In the genomic region with DNA sequence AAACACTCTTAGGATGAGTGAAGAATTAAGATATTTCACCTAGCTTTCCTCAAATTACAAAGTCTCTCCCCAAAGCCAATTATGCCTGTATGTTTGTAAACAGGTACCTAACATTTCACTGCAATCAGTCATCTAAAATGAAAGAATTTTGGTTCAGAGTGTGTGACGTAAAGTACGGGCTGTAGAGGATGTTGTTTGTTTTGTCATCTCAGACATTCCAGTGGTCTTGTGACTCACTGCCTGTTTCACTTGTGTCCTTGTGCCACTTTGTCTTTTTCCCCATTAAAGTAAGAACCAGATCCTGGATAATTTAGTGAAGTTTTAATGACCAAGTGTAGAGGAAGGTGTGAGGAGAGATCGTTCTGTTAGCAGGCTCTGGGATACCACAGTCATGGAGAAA, we compare ENCODE assay signal across 27 cellular contexts. TPM values are rescaled to one million over a fixed set of nuclear protein-coding genes. Genes with fewer than 3 reads are reported as not detected.
A peak's percentile ranks its signal among the peaks of the same experiment; 100 is the strongest.
DNase-seq lines count a peak whose midpoint lies in the region; ATAC-seq, FAIRE-seq and TF ChIP-seq lines count a peak whose summit lies in the region.
"Had no signal": no experiment of that assay in that cellular context is flagged by ENCODE, and none has a peak within 500 bp of the region (broad histone marks: within the 10 kb centered on the region; RNA-seq: fewer than 3 reads in every experiment).

No MANE protein-coding gene starts in this region.

- H3K9me3 ChIP-seq in breast epithelium (peaks cover 0 to 15% of the 10 kb centered on the region in 2 donors), PC-9 (ENCODE audit: insufficient read depth, low read depth) (no peaks in the 10 kb centered on the region), esophagus squamous epithelium (no peaks in the 10 kb centered on the region)
- H3K9me3 ChIP-seq: uterus had no signal

- no peak for ATAC-seq in GM18498 (IDR thresholded peaks at IDR 0.05; ENCODE audit: unreplicated experiment)
- ATAC-seq: esophagus mucosa, psoas muscle had no signal

- peak; percentile 25 for DNase-seq in MCF 10A (ENCODE audit: unreplicated experiment)
- no peak for DNase-seq in breast epithelium (ENCODE audit: low spot score in 2 of 2)
- peak in 1 of 2 experiments; percentile 66 for DNase-seq in PC-9
- DNase-seq in choroid plexus epithelial cell (ENCODE audit: low read depth), result peak; percentile 11
- DNase-seq in urothelium cell line (ENCODE audit: low spot score), result peak; percentile 57
- no peak for DNase-seq in esophagus squamous epithelium (lab: John Stamatoyannopoulos, UW)
- DNase-seq in GM19239 (ENCODE audit: insufficient read length, low spot score), result no peak
- DNase-seq: activated CD4-positive, alpha-beta T cell treated with anti-CD3 and anti-CD28 coated beads for 1 hour; CD4-positive, CD25-positive, alpha-beta regulatory T cell; central memory CD4-positive, alpha-beta T cell; glutamatergic neuron; NCI-H1436 treated with DMSO at 0.1 percent for 48 hours; NCI-H2171; NCI-H69; OCI-M1; psoas muscle; stimulated activated CD4-positive, alpha-beta T cell treated with anti-CD3 and anti-CD28 coated beads, Interleukin-4, amount 100 ng/mL, for 24 hours; T1000; uterus had no signal

- H3K27me3 ChIP-seq in breast epithelium (peaks cover 0 to 4% of the 10 kb centered on the region in 2 donors), PC-9 (ENCODE audit: insufficient read depth, low read depth) (peaks cover 18% of the 10 kb centered on the region), esophagus squamous epithelium (peaks cover 0 to 45% (median 0%) of the 10 kb centered on the region in 4 donors)
- H3K27me3 ChIP-seq: uterus had no signal

- H3K4me1 ChIP-seq in breast epithelium (no peaks in the 10 kb centered on the region), PC-9 (replicated peaks; ENCODE audit: insufficient read depth) (peaks cover 15% of the 10 kb centered on the region), esophagus squamous epithelium (peaks cover 0 to 4% (median 0%) of the 10 kb centered on the region in 3 donors)
- H3K4me1 ChIP-seq: psoas muscle, uterus had no signal

- H3K79me2 ChIP-seq in PC-9 (ENCODE audit: low read depth), result no peaks in the 10 kb centered on the region

- H3K36me3 ChIP-seq in breast epithelium (no peaks in the 10 kb centered on the region), PC-9 (ENCODE audit: low read depth) (no peaks in the 10 kb centered on the region), esophagus squamous epithelium (no peaks in the 10 kb centered on the region)
- H3K36me3 ChIP-seq: uterus had no signal

- WGBS in esophagus squamous epithelium, 2 donors, result 48 to 72% methylated on average over 3 of the region's 3 CpGs

- peaks cover 6% of the 10 kb centered on the region for H3K9me3 Mint-ChIP-seq in MCF 10A (ENCODE audit: unreplicated experiment)

- peaks cover 7% of the 10 kb centered on the region for H3K4me1 Mint-ChIP-seq in MCF 10A (ENCODE audit: insufficient read depth, unreplicated experiment)
- H3K4me1 Mint-ChIP-seq: CD4-positive, CD25-positive, alpha-beta regulatory T cell had no signal

- POLR2A ChIA-PET in MCF 10A (lab: Yijun Ruan, JAX) (no interaction called here), PC-9 (lab: Charles Lee; ENCODE audit: unreplicated experiment) (no interaction called here)

- no peak for TF ChIP-seq CTCF in MCF 10A (IDR thresholded peaks at IDR 0.05; ENCODE audit: unreplicated experiment)
- TF ChIP-seq CTCF in breast epithelium (IDR thresholded peaks at IDR 0.05), result no peak
- TF ChIP-seq CTCF in PC-9 (conservative IDR thresholded peaks at IDR 0.05), result no peak
- TF ChIP-seq CTCF in choroid plexus epithelial cell (conservative IDR thresholded peaks at IDR 0.05; ENCODE audit: low read depth, low read length), result no peak
- TF ChIP-seq CTCF in esophagus squamous epithelium (IDR thresholded peaks at IDR 0.05), result no peak

- H3K9me2 ChIP-seq in PC-9 (ENCODE audit: insufficient read depth), result no peaks in the 10 kb centered on the region

- no peaks in the 10 kb centered on the region for H4K20me1 ChIP-seq in PC-9 (ENCODE audit: insufficient read depth)

- no peak overlapping the region for H3K4me3 Mint-ChIP-seq in MCF 10A (ENCODE audit: unreplicated experiment)
- H3K4me3 Mint-ChIP-seq: CD4-positive, CD25-positive, alpha-beta regulatory T cell had no signal

- no peak overlapping the region for H2AFZ ChIP-seq in PC-9

- intact Hi-C loops in MCF 10A (cut with micrococcal nuclease), result no loop called here
- intact Hi-C loops in breast epithelium (cut with DNase I; ENCODE audit: low total_unique reads), result no loop called here
- intact Hi-C loops in PC-9 (cut with micrococcal nuclease; ENCODE audit: unreplicated experiment), result no loop called here
- intact Hi-C loops in esophagus squamous epithelium (cut with DNase I), result no loop called here

- H3K27ac Mint-ChIP-seq in MCF 10A (ENCODE audit: low read depth, unreplicated experiment), result no peak overlapping the region

- H3K4me3 ChIP-seq in breast epithelium (no peak overlapping the region), PC-9 (no peak overlapping the region), choroid plexus epithelial cell (ENCODE audit: low read depth, low read length) (no peak overlapping the region), esophagus squamous epithelium (no peak overlapping the region)
- H3K4me3 ChIP-seq: psoas muscle, SK-N-MC, uterus had no signal

- CTCF ChIA-PET in MCF 10A (lab: Yijun Ruan, JAX) (no interaction called here), PC-9 (lab: Charles Lee) (no interaction called here)

- BruUV-seq in MCF 10A (replicated peaks; lab: Mats Ljungman, UMichigan), result no TSS peak
- no TSS peak for BruUV-seq in PC-9 (replicated peaks; lab: Mats Ljungman, UMichigan)

- peak; percentile 32 for FAIRE-seq in urothelium cell line (lab: Jason Lieb, UNC)
- FAIRE-seq in GM19239 (lab: Jason Lieb, UNC), result no peak
- FAIRE-seq: GM18507, H1 had no signal

- H3K36me3 Mint-ChIP-seq in MCF 10A (ENCODE audit: insufficient read depth, unreplicated experiment), result no peaks in the 10 kb centered on the region
- H3K36me3 Mint-ChIP-seq: CD4-positive, CD25-positive, alpha-beta regulatory T cell had no signal

- TF ChIP-seq POLR2A in breast epithelium (IDR thresholded peaks at IDR 0.05) (no peak), esophagus squamous epithelium (IDR thresholded peaks at IDR 0.05) (no peak)

- H3F3A ChIP-seq in PC-9 (ENCODE audit: insufficient read depth, low read depth), result no peaks in the 10 kb centered on the region

- H3K27ac ChIP-seq in breast epithelium, result no peak overlapping the region
- no peak overlapping the region for H3K27ac ChIP-seq in PC-9
- no peak overlapping the region for H3K27ac ChIP-seq in esophagus squamous epithelium
- H3K27ac ChIP-seq: psoas muscle, SK-N-MC, uterus had no signal

- peak overlapping the region; percentile 34 for H3K4me2 ChIP-seq in PC-9

- peaks cover 23% of the 10 kb centered on the region for H3K27me3 Mint-ChIP-seq in MCF 10A (ENCODE audit: insufficient read depth, unreplicated experiment)

RNA-seq across cellular contexts. Expression of gene EID2, which starts 28.6 kb away (rescaled TPM):
- total RNA-seq in MCF 10A (2022) (8.5 and 10.4 TPM in 2 replicates), breast epithelium (10 to 100 TPM; 13.0 to 14.7 (median 13.4) TPM), PC-9 (2021) (14.6 TPM in 2 replicates), esophagus squamous epithelium (10 to 100 TPM in 1 of 4 donors, 1 to 10 TPM in 3; 6.0 to 10.5 (median 9.5) TPM)

RNA-seq across cellular contexts. Expression of gene LGALS13, which starts 33.7 kb away (rescaled TPM):
- total RNA-seq in MCF 10A (2022) (not detected in 2 replicates), breast epithelium (not detected), PC-9 (2021) (not detected in 2 replicates), esophagus squamous epithelium (not detected)
- total RNA-seq: A673; CD4-positive, CD25-positive, alpha-beta regulatory T cell; esophagus mucosa; H1; liver; mucosa of gallbladder; psoas muscle; uterus had no signal

RNA-seq across cellular contexts. Expression of gene EID2B, which starts 36.0 kb away (rescaled TPM):
- 2.0 and 3.3 TPM in 2 replicates for total RNA-seq in MCF 10A (2022)
- total RNA-seq in breast epithelium, result 1 to 10 TPM; 3.4 to 5.6 (median 4.3) TPM
- total RNA-seq in PC-9 (2021), result 2.3 and 3.4 TPM in 2 replicates
- 1 to 10 TPM in 1 of 4 donors, under 1 TPM in 2, not detected in 1; 0.48 to 3.6 (median 0.79) TPM for total RNA-seq in esophagus squamous epithelium

RNA-seq across cellular contexts. Expression of gene SELENOV, which starts 53.7 kb away (rescaled TPM):
- total RNA-seq in MCF 10A (2022), result not detected in 2 replicates
- not detected for total RNA-seq in breast epithelium
- 0.35 TPM in 1 of 2 replicates, not detected in the other for total RNA-seq in PC-9 (2021)
- total RNA-seq in esophagus squamous epithelium, result not detected
- total RNA-seq: A673; CD4-positive, CD25-positive, alpha-beta regulatory T cell; esophagus mucosa; liver; mucosa of gallbladder; psoas muscle had no signal

Comparison
In these comparisons a context has a peak if more than half of its experiments do, and no peak if none do; other contexts are left out.
1. DNase-seq: peak in MCF 10A (single experiment), choroid plexus epithelial cell (single experiment) and urothelium cell line (single experiment); none in breast epithelium (0 of 2), esophagus squamous epithelium (single experiment) and GM19239 (single experiment).